Comparison of ENCODE assay signal across 8 cellular contexts in the genomic region with DNA sequence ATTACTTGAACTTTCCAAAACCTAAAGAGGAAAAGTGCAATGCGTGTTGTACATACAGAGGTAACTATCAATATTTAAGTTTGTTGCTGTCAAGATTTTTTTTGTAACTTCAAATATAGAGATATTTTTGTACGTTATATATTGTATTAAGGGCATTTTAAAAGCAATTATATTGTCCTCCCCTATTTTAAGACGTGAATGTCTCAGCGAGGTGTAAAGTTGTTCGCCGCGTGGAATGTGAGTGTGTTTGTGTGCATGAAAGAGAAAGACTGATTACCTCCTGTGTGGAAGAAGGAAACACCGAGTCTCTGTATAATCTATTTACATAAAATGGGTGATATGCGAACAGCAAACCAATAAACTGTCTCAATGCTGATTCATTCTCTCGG. TPM values are rescaled to one million over a fixed set of nuclear protein-coding genes. Genes with fewer than 3 reads are reported as not detected.
A peak's percentile ranks its signal among the peaks of the same experiment; 100 is the strongest.
DNase-seq lines count a peak whose midpoint lies in the region; ATAC-seq and TF ChIP-seq lines count a peak whose summit lies in the region.

No MANE protein-coding gene starts in this region.

- no peak for ATAC-seq in HG02981 (IDR thresholded peaks at IDR 0.05; ENCODE audit: unreplicated experiment)
- no peak for ATAC-seq in HG03280 (IDR thresholded peaks at IDR 0.05; ENCODE audit: unreplicated experiment)

- H3K27ac ChIP-seq in HL-60 (replicated peaks) (no peak overlapping the region), mammary epithelial cell (ENCODE audit: insufficient read depth, low read depth, low read length) (peak overlapping the region; percentile 54)

- intact Hi-C loops in mammary epithelial cell (cut with micrococcal nuclease), result loop anchor here (1.0 kb wide), 4 partner anchors 99 to 548 kb away; no protein-coding TSS in a partner anchor

- CTCF ChIA-PET in mammary epithelial cell (lab: Charles Lee; ENCODE audit: low non-redundant PET), result interaction anchor here (0.5 to 0.7 kb wide), 3 partner anchors 100 to 733 kb away, joined by 3 read pairs; partner anchors contain the start of gene WEE1

- dilution Hi-C loops in mammary epithelial cell (cut with HindIII; ENCODE audit: low sequenced_read_pairs), result no loop called here

- BruUV-seq in mammary epithelial cell (replicated peaks; lab: Mats Ljungman, UMichigan), result no TSS peak

- H3K4me2 ChIP-seq in mammary epithelial cell (ENCODE audit: insufficient read depth, low read depth, low read length), result peak overlapping the region; percentile 100

- no peaks in the 10 kb centered on the region for H4K20me1 ChIP-seq in mammary epithelial cell (ENCODE audit: insufficient read depth, low read length)

- H3K4me1 ChIP-seq in mammary epithelial cell (ENCODE audit: insufficient read depth, low read length) (peaks cover 51% of the 10 kb centered on the region), mucosa of stomach (ENCODE audit: control insufficient read depth, insufficient read depth, low read length) (peaks cover 71% of the 10 kb centered on the region)

- H3K4me3 ChIP-seq in AG10803 (ENCODE audit: low read length) (peak overlapping the region; percentile 100), HL-60 (replicated peaks; ENCODE audit: insufficient read depth, low read length) (peak overlapping the region; percentile 56), mammary epithelial cell (replicated peaks in 1 of 3; ENCODE audit: insufficient read depth in 1 of 3, low read depth in 2 of 3, low read length in 3 of 3) (peak overlapping the region; percentile 62 to 80 (median 72)), mucosa of stomach (ENCODE audit: low read length) (peak overlapping the region; percentile 98)

- DNase-seq in AG10803 (ENCODE audit: low read depth) (no peak), HL-60 (ENCODE audit: low read depth in 1 of 2, low spot score in 1 of 2) (no peak), mammary epithelial cell (no peak), NCI-H187 (lab: John Stamatoyannopoulos, UW) (no peak)
- no peak for DNase-seq in effector CD8-positive, alpha-beta T cell (lab: John Stamatoyannopoulos, UW)

- H3K9me3 ChIP-seq in mammary epithelial cell (replicated peaks; ENCODE audit: insufficient read depth, low read length) (no peaks in the 10 kb centered on the region), mucosa of stomach (ENCODE audit: control insufficient read depth, low read length) (no peaks in the 10 kb centered on the region)

- WGBS in mammary epithelial cell (ENCODE audit: low coverage, missing lambda C conversion rate), result 57% methylated on average over 9 of the region's 10 CpGs

- H3K27me3 ChIP-seq in HL-60 (ENCODE audit: insufficient read depth, poor library complexity, severe bottlenecking) (no peaks in the 10 kb centered on the region), mammary epithelial cell (ENCODE audit: insufficient read depth, low read length) (no peaks in the 10 kb centered on the region), mucosa of stomach (ENCODE audit: control insufficient read depth, insufficient read depth, low read length) (peaks cover 36% of the 10 kb centered on the region)

- TF ChIP-seq CTCF in AG10803 (conservative IDR thresholded peaks at IDR 0.05; ENCODE audit: low read length), result no peak
- no peak for TF ChIP-seq CTCF in HL-60 (IDR thresholded peaks at IDR 0.05; ENCODE audit: insufficient read depth, low read length)
- TF ChIP-seq CTCF in mammary epithelial cell (conservative IDR thresholded peaks at IDR 0.05 in 1 of 2, IDR thresholded peaks at IDR 0.05 in 1 of 2; ENCODE audit: extremely low read depth in 1 of 2, insufficient read depth in 1 of 2, low read depth in 1 of 2, low read length in 2 of 2), result no peak

- H2AFZ ChIP-seq in mammary epithelial cell (ENCODE audit: low read depth, low read length), result peak overlapping the region; percentile 47

- H3K9ac ChIP-seq in mammary epithelial cell (ENCODE audit: insufficient read depth, low read length) (peak overlapping the region; percentile 91), mucosa of stomach (ENCODE audit: low read length) (peak overlapping the region; percentile 84)

- in situ Hi-C loops in mammary epithelial cell (cut with MboI; ENCODE audit: low sequenced_read_pairs in 2 of 2), result loop anchor here (10.0 to 25.0 kb wide), 5 partner anchors 102 to 695 kb away; no protein-coding TSS in a partner anchor

- H3K36me3 ChIP-seq in mammary epithelial cell (ENCODE audit: insufficient read depth, low read length), result peaks cover 3% of the 10 kb centered on the region
- H3K36me3 ChIP-seq in mucosa of stomach (ENCODE audit: control insufficient read depth, insufficient read depth, low read length), result no peaks in the 10 kb centered on the region

- H3K79me2 ChIP-seq in mammary epithelial cell (ENCODE audit: insufficient read depth, low read length), result peaks cover 40% of the 10 kb centered on the region

RNA-seq across cellular contexts. Expression of gene ADM, which starts 2.1 kb away (rescaled TPM):
- 100 to 1,000 TPM in 1 of 2 donors, 10 to 100 TPM in 1; 74.6 to 231 TPM for total RNA-seq in mammary epithelial cell
- polyA plus RNA-seq in mammary epithelial cell, result 48.9 TPM
- polyA minus RNA-seq in mammary epithelial cell, result 28.9 TPM

RNA-seq across cellular contexts. Expression of gene SBF2, which starts 13.0 kb away (rescaled TPM):
- total RNA-seq in mammary epithelial cell, result 10 to 100 TPM; 32.0 to 32.7 TPM
- 19.1 TPM for polyA plus RNA-seq in mammary epithelial cell
- polyA minus RNA-seq in mammary epithelial cell, result 61.2 TPM
